11 cellular contexts compared by ENCODE assay signal in the genomic region with DNA sequence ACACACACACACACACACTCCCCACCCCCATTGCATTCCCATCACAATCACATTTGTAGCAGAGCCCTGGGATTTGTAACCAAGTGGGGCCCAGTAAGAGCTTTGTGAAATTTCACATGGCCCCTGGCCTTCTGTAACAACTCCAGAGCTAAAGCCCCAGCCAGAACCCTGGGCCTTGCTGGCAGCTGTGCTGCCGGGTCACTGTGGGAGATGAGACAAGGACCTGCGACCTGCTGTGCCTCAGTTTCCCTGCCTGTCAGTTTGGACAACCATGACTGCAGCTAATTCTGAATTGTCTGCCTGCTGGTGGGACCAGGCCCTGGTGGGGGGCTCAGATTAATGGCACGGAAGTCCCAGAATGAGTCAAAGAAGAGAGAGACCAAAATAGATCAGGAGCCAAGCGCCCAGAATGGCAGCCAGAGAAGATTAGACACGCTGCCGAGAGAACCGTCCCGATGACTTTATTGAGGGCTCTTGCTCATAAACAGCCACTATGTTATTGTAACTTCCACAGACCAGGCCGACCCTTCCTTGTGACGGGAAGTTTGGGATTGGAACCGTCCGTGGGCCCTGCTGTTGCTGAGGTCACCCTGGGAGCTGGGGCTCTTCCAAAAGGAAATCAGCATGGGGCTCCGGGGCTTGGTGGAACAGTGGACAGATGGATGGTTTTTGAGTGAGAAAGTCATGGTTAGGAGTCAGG.
DNase-seq lines count a peak whose midpoint lies in the region; ATAC-seq and TF ChIP-seq lines count a peak whose summit lies in the region.
"Had no signal": no experiment of that assay in that cellular context is flagged by ENCODE, and none has a peak within 500 bp of the region (broad histone marks: within the 10 kb centered on the region; RNA-seq: fewer than 3 reads in every experiment).

No MANE protein-coding gene starts in this region.

- H3K4me3 ChIP-seq in A673 (ENCODE audit: low read depth, low read length, poor library complexity, severe bottlenecking) (no peak overlapping the region), ascending aorta (no peak overlapping the region), right cardiac atrium (ENCODE audit: low read length) (no peak overlapping the region)

- H3K27me3 ChIP-seq in A673 (replicated peaks; ENCODE audit: insufficient read depth, low read depth, low read length, poor library complexity): no peaks in the 10 kb centered on the region
- no peaks in the 10 kb centered on the region for H3K27me3 ChIP-seq in ascending aorta
- no peaks in the 10 kb centered on the region for H3K27me3 ChIP-seq in right cardiac atrium (ENCODE audit: control insufficient read depth, insufficient read depth)

- BruUV-seq in A673 (replicated peaks; lab: Mats Ljungman, UMichigan): no TSS peak

- DNase-seq in A673 (ENCODE audit: low spot score): no peak
- DNase-seq in ascending aorta (ENCODE audit: low spot score in 2 of 2): peak in 1 of 2 donors; percentile 58
- DNase-seq in right cardiac atrium: peak; percentile 76 to 86 (median 85)
- no peak for DNase-seq in sciatic nerve (ENCODE audit: low spot score)
- no peak for DNase-seq in stimulated activated naive CD4-positive, alpha-beta T cell treated with Interleukin-2 at 50 U/mL for 16 hours (lab: John Stamatoyannopoulos, UW)
- no peak for DNase-seq in Ammon's horn (ENCODE audit: low spot score)
- DNase-seq in activated T-cell treated with anti-CD3 and anti-CD28 coated beads for 4 hours: no peak
- DNase-seq: ACHN; activated CD8-positive, alpha-beta T cell treated with anti-CD3 and anti-CD28 coated beads, Interleukin-2, amount 10 ng/mL, durations not matched to agents 7 days and 5 days; activated naive CD8-positive, alpha-beta T cell treated with anti-CD3 and anti-CD28 coated beads, Interleukin-2, amount 10 ng/mL, durations not matched to agents 7 days and 5 days had no signal

- TF ChIP-seq CTCF in A673 (conservative IDR thresholded peaks at IDR 0.05; ENCODE audit: low read depth, low read length): no peak
- TF ChIP-seq CTCF in ascending aorta (IDR thresholded peaks at IDR 0.05): no peak

- intact Hi-C loops in A673 (cut with micrococcal nuclease; ENCODE audit: unreplicated experiment) (no loop called here), ascending aorta (cut with DNase I) (loop anchor here (5.0 kb wide), 1 partner anchor 37 kb away; no protein-coding TSS in a partner anchor), right cardiac atrium (cut with DNase I) (loop anchor here in 2 of 4 donors (5.0 to 10.0 kb wide), 4 partner anchors 42 to 425 kb away; partner anchors contain the start of gene ZFP36L1 (in 1 of the 2)), sciatic nerve (cut with DNase I) (no loop called here)

- CTCF ChIA-PET in A673 (lab: Charles Lee): interaction anchor here (1.0 kb wide), 1 partner anchor 13 kb away, joined by 5 read pairs; no protein-coding TSS in a partner anchor

- no peaks in the 10 kb centered on the region for H3K36me3 ChIP-seq in A673 (ENCODE audit: insufficient read depth, low read length, poor library complexity, severe bottlenecking)
- H3K36me3 ChIP-seq in ascending aorta: no peaks in the 10 kb centered on the region

- H3K9me3 ChIP-seq in A673 (ENCODE audit: low read depth, low read length, poor library complexity, severe bottlenecking): no peaks in the 10 kb centered on the region
- no peaks in the 10 kb centered on the region for H3K9me3 ChIP-seq in ascending aorta
- H3K9me3 ChIP-seq in right cardiac atrium (ENCODE audit: control insufficient read depth, low read length): no peaks in the 10 kb centered on the region

- ATAC-seq in right cardiac atrium: peak; percentile 79 to 80
- peak; percentile 16 for ATAC-seq in sciatic nerve
- ATAC-seq in HG03139 (IDR thresholded peaks at IDR 0.05; ENCODE audit: unreplicated experiment): no peak
- ATAC-seq: activated CD8-positive, alpha-beta T cell treated with anti-CD3 and anti-CD28 coated beads, Interleukin-2, amount 10 ng/mL, durations not matched to agents 7 days and 5 days had no signal

- POLR2A ChIA-PET in A673 (lab: Charles Lee; ENCODE audit: low non-redundant PET): interaction anchor here (0.7 to 1.1 kb wide), 2 partner anchors 13 to 123 kb away, joined by 4 to 5 read pairs; partner anchors contain the start of gene ZFP36L1

- H3K4me1 ChIP-seq in A673 (ENCODE audit: insufficient read depth, low read length, poor library complexity, severe bottlenecking): peaks cover 49% of the 10 kb centered on the region
- peaks cover 7 to 60% of the 10 kb centered on the region in 2 donors for H3K4me1 ChIP-seq in ascending aorta
- peaks cover 30% of the 10 kb centered on the region for H3K4me1 ChIP-seq in right cardiac atrium (ENCODE audit: control insufficient read depth, insufficient read depth, low read length)

- 35% methylated on average over 13 of the region's 13 CpGs for WGBS in right cardiac atrium

- peak overlapping the region; percentile 84 for H3K27ac ChIP-seq in A673 (ENCODE audit: low read depth, low read length, poor library complexity, severe bottlenecking)
- peak overlapping the region; percentile 29 to 64 for H3K27ac ChIP-seq in ascending aorta
- peak overlapping the region; percentile 91 for H3K27ac ChIP-seq in right cardiac atrium (ENCODE audit: low read length)

Comparison
In these comparisons a context has a peak if more than half of its experiments do, and no peak if none do; other contexts are left out.
1. DNase-seq: peak in right cardiac atrium (3 of 3); none in A673 (single experiment), sciatic nerve (single experiment), stimulated activated naive CD4-positive, alpha-beta T cell treated with Interleukin-2 at 50 U/mL for 16 hours (single experiment), Ammon's horn (single experiment) and activated T-cell treated with anti-CD3 and anti-CD28 coated beads for 4 hours (single experiment).
2. Peak in every context shown above with its lines, with median percentiles within 50 percentile points of each other: H3K27ac ChIP-seq.